ENCODE assay signal across 22 cellular contexts in the genomic region with DNA sequence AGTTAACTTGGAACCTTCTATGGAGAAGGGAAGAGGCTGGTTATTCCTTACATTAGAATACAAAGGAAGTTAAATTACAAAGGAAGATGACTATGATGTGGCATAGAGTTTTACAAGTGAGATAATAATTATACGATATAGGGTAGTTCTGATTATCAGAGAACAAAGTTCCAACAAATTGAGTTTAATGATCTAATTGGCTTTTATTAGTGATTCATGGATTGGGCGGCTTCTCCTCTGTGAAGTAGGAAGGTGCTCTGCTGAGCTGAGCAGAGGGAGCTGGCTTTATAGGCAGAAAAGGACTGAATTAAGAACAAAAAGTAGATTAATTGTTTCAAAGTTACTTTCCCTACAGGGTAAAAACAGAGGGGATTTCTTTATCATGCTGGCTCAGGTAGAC.
"Had no signal": no experiment of that assay in that cellular context is flagged by ENCODE, and none has a peak within 500 bp of the region (broad histone marks: within the 10 kb centered on the region; RNA-seq: fewer than 3 reads in every experiment).

No MANE protein-coding gene starts in this region.

- H3K4me2 ChIP-seq: smooth muscle cell had no signal

- H3K4me1 ChIP-seq: breast epithelium had no signal

- FAIRE-seq: pancreas had no signal

- H3K27me3 ChIP-seq: ascending aorta, breast epithelium, gastroesophageal sphincter, pancreas, right lobe of liver, stomach, vagina had no signal

- ATAC-seq: esophagus mucosa, gastroesophageal sphincter, left ventricle myocardium superior, pancreas, right lobe of liver had no signal

- H3K9me3 ChIP-seq: ascending aorta, breast epithelium, gastroesophageal sphincter, pancreas, right lobe of liver, stomach, vagina had no signal

- H3K27ac ChIP-seq: ascending aorta, breast epithelium, gastroesophageal sphincter, pancreas, right lobe of liver, stomach, vagina had no signal

- H3K36me3 ChIP-seq: ascending aorta, breast epithelium, gastroesophageal sphincter, pancreas, right lobe of liver, stomach, vagina had no signal

- H3K4me3 ChIP-seq: ascending aorta, breast epithelium, gastroesophageal sphincter, pancreas, right lobe of liver, smooth muscle cell, stomach, vagina had no signal

- DNase-seq: activated CD4-positive, alpha-beta T cell treated with anti-CD3 and anti-CD28 coated beads for 48 hours; activated CD4-positive, CD25-positive, alpha-beta regulatory T cell; activated CD8-positive, alpha-beta memory T cell treated with anti-CD3 and anti-CD28 coated beads for 24 hours; activated CD8-positive, alpha-beta memory T cell treated with anti-CD3 and anti-CD28 coated beads, Interleukin-2, amount 50 U/mL, for 48 hours; activated gamma-delta T cell treated with Interleukin-2 at 50 U/mL for 16 hours; cerebellar nuclear complex; cortex of kidney; effector CD4-positive, alpha-beta T cell; left ventricle myocardium superior; pancreas; right lobe of liver; stimulated activated CD4-positive, alpha-beta T cell treated with anti-CD3 and anti-CD28 coated beads, Interleukin-4, amount 100 ng/mL, for 1 hour; stomach; T-helper 1 cell; T-helper 9 cell; trophoblast cell had no signal
